Comparison of ENCODE assay signal across 8 cellular contexts in genomic region chr6:34696739-34697543, GRCh38. TPM values are rescaled to one million over a fixed set of nuclear protein-coding genes. Genes with fewer than 3 reads are reported as not detected.
DNase-seq lines count a peak whose midpoint lies in the region; ATAC-seq and TF ChIP-seq lines count a peak whose summit lies in the region.

ILRUN (minus strand) TSS chr6:34696767; CDS start chr6:34696603, 164 bp downstream.

- H3K27ac Mint-ChIP-seq in activated naive CD4-positive, alpha-beta T cell treated with anti-CD3 and anti-CD28 coated beads, Interleukin-2, amount 50 U/mL, for 72 hours = peak within 1 kb of the TSS; percentile 93 to 95

- peak; percentile 84 for DNase-seq in GM04504 (ENCODE audit: low read depth)
- peak; percentile 95 for DNase-seq in NCI-H1105 (lab: John Stamatoyannopoulos, UW)
- peak; percentile 79 for DNase-seq in SKM-1 (lab: John Stamatoyannopoulos, UW; ENCODE audit: unreplicated experiment)
- DNase-seq in activated naive CD4-positive, alpha-beta T cell treated with anti-CD3 and anti-CD28 coated beads, Interleukin-2, amount 50 U/mL, for 72 hours (ENCODE audit: low spot score in 2 of 2) = peak; percentile 92 to 94
- DNase-seq in glomerular endothelial cell (ENCODE audit: extremely low read depth, low read depth, low spot score) = no peak
- peak; percentile 92 for DNase-seq in occipital lobe (lab: John Stamatoyannopoulos, UW)
- peak; percentile 98 for DNase-seq in suprapubic skin (ENCODE audit: low spot score in 2 of 2)

- H3K4me1 ChIP-seq in suprapubic skin = peaks cover 40% of the 10 kb centered on the region

- H3K36me3 Mint-ChIP-seq in activated naive CD4-positive, alpha-beta T cell treated with anti-CD3 and anti-CD28 coated beads, Interleukin-2, amount 50 U/mL, for 72 hours = peaks cover 18% of the 10 kb centered on the region in 2 donors

- H3K9me3 Mint-ChIP-seq in activated naive CD4-positive, alpha-beta T cell treated with anti-CD3 and anti-CD28 coated beads, Interleukin-2, amount 50 U/mL, for 72 hours = no peaks in the 10 kb centered on the region

- peak in 1 of 2 donors; percentile 37 for TF ChIP-seq POLR2A in suprapubic skin (IDR thresholded peaks at IDR 0.05)

- ATAC-seq in HG02588 (IDR thresholded peaks at IDR 0.05; ENCODE audit: unreplicated experiment) = peak; percentile 83
- ATAC-seq in activated naive CD4-positive, alpha-beta T cell treated with anti-CD3 and anti-CD28 coated beads, Interleukin-2, amount 50 U/mL, for 72 hours = peak; percentile 92 to 93

- peak within 1 kb of the TSS; percentile 86 for H3K4me3 ChIP-seq in suprapubic skin

- TF ChIP-seq EP300 in suprapubic skin (IDR thresholded peaks at IDR 0.05) = no peak

- WGBS in suprapubic skin = 2% methylated on average over 36 of the region's 49 CpGs

- TF ChIP-seq CTCF in suprapubic skin (IDR thresholded peaks at IDR 0.05) = no peak

- H3K9me3 ChIP-seq in suprapubic skin = no peaks in the 10 kb centered on the region

- no peaks in the 10 kb centered on the region for H3K27me3 ChIP-seq in suprapubic skin

- no peaks in the 10 kb centered on the region for H3K36me3 ChIP-seq in suprapubic skin

- H3K27ac ChIP-seq in suprapubic skin = peak within 1 kb of the TSS; percentile 96

RNA-seq across cellular contexts. Expression of gene ILRUN, which starts in this region (rescaled TPM):
- 10 to 100 TPM; 53.3 to 64.1 TPM for total RNA-seq in activated naive CD4-positive, alpha-beta T cell treated with anti-CD3 and anti-CD28 coated beads, Interleukin-2, amount 50 U/mL, for 72 hours
- total RNA-seq in glomerular endothelial cell (32.9 and 40.4 TPM in 2 replicates), occipital lobe (21.7 TPM), suprapubic skin (10 to 100 TPM; 65.0 to 86.5 (median 69.6) TPM)
